ENCODE assay signal across 26 cellular contexts in the genomic region with DNA sequence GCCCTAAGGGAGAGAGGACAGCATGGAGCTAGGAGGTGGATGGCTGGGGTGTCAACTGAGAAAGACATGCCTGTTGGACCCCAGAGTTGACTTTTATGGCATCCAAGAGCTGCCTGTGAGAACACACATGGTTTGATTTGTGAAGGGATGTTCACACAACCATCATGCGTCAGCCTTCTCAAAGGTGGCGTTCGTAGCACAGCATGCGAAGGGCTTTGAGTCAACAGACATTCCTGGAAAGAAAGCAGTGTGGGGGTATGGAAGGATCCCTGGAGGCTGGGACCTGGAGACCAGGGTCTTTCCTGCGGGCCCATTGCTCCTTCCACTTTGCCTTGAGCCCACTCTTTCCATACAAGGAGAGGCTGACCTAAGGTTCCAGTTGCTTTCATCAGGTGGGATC. TPM values are rescaled to one million over a fixed set of nuclear protein-coding genes. Genes with fewer than 3 reads are reported as not detected.
DNase-seq lines count a peak whose midpoint lies in the region; FAIRE-seq and TF ChIP-seq lines count a peak whose summit lies in the region.
"Had no signal": no experiment of that assay in that cellular context is flagged by ENCODE, and none has a peak within 500 bp of the region (broad histone marks: within the 10 kb centered on the region; RNA-seq: fewer than 3 reads in every experiment).

No MANE protein-coding gene starts in this region.

- no peaks in the 10 kb centered on the region for H3K36me3 ChIP-seq in H7 (replicated peaks; ENCODE audit: control insufficient read depth, insufficient read depth, low read length)
- no peaks in the 10 kb centered on the region for H3K36me3 ChIP-seq in spleen

- no peak overlapping the region for H3K4me3 ChIP-seq in H7 (ENCODE audit: insufficient read depth, low read depth, low read length)
- no peak overlapping the region for H3K4me3 ChIP-seq in spleen

- no peak for FAIRE-seq in GM19239 (lab: Jason Lieb, UNC)
- FAIRE-seq: HTR-8/SVneo had no signal

- DNase-seq in activated gamma-delta T cell treated with Interleukin-2 at 50 U/mL for 16 hours (peak; percentile 1), activated gamma-delta T cell (lab: John Stamatoyannopoulos, UW) (no peak), H7 (peak; percentile 12), islet precursor cell (peak; percentile 25), spleen (peak; percentile 24), GM19239 (ENCODE audit: insufficient read length, low spot score) (no peak), hippocampal formation (lab: John Stamatoyannopoulos, UW) (no peak)
- DNase-seq: ACHN, AML-193, DMS 273 treated with DMSO at 0.1 percent for 48 hours, DND-41, HCEC 1CT, Karpas-422, NCI-H1048, NCI-H1436, NCI-H1930, NCI-H226, NCI-H524, NCI-H82, OCI-M1, RPMI8226, SHP77 treated with DMSO at 0.1 percent for 48 hours had no signal

- no peak overlapping the region for H3K27ac ChIP-seq in spleen

- H3K9me3 ChIP-seq in spleen = peaks cover 0 to 34% (median 31%) of the 10 kb centered on the region in 8 donors

- TF ChIP-seq POLR2A in spleen (IDR thresholded peaks at IDR 0.05) = no peak

- 93 to 96% (median 94%) methylated on average over 5 of the region's 5 CpGs for WGBS in spleen, 5 donors

- H3K27me3 ChIP-seq in H7 (ENCODE audit: control insufficient read depth, insufficient read depth, low read length) (peaks cover 33% of the 10 kb centered on the region), spleen (replicated peaks in 1 of 7) (peaks cover 0 to 63% (median 24%) of the 10 kb centered on the region in 7 donors)

- intact Hi-C loops in spleen (cut with DNase I; ENCODE audit: low total_unique reads) = no loop called here

- peaks cover 0 to 11% (median 0%) of the 10 kb centered on the region in 6 donors for H3K4me1 ChIP-seq in spleen

- no peak for TF ChIP-seq CTCF in spleen (IDR thresholded peaks at IDR 0.05 in 8 of 11, conservative IDR thresholded peaks at IDR 0.05 in 3 of 11)

RNA-seq across cellular contexts. Expression of a gene that starts 6.4 kb away (rescaled TPM):
- total RNA-seq in H7 (2014; rRNA removed; shearing (Covaris generic)) = 0.31 and 0.33 TPM in 2 replicates
- total RNA-seq in spleen = not detected
- polyA plus RNA-seq in spleen = not detected
- total RNA-seq: G401, MCF 10A had no signal
- polyA plus RNA-seq: IgD-negative memory B cell had no signal

RNA-seq across cellular contexts. Expression of a gene that starts 52.7 kb away (rescaled TPM):
- 3.2 and 4.0 TPM in 2 replicates for total RNA-seq in H7 (2014; rRNA removed; shearing (Covaris generic))
- 1 to 10 TPM in 4 of 7 donors, under 1 TPM in 3; 0.37 to 3.6 (median 1.2) TPM for total RNA-seq in spleen
- under 1 TPM; 0.08 to 0.70 (median 0.11) TPM for polyA plus RNA-seq in spleen
- polyA plus RNA-seq: IgD-negative memory B cell had no signal

Comparison
In these comparisons a context has a peak if more than half of its experiments do, and no peak if none do; other contexts are left out.
1. DNase-seq: peak in activated gamma-delta T cell treated with Interleukin-2 at 50 U/mL for 16 hours (single experiment), H7 (single experiment), islet precursor cell (single experiment) and spleen (single experiment); none in activated gamma-delta T cell (single experiment), GM19239 (single experiment) and hippocampal formation (0 of 2).